In genomic region chr12:6423267-6424007, GRCh38 we compare ENCODE assay signal across 8 cellular contexts. TPM values are rescaled to one million over a fixed set of nuclear protein-coding genes. Genes with fewer than 3 reads are reported as not detected.
DNase-seq lines count a peak whose midpoint lies in the region; ATAC-seq, FAIRE-seq and TF ChIP-seq lines count a peak whose summit lies in the region.

No MANE protein-coding gene starts in this region.

- no peaks in the 10 kb centered on the region for H3K4me1 ChIP-seq in Panc1 (ENCODE audit: control insufficient read depth, insufficient read depth, low read length)

- no TSS peak for BruUV-seq in Panc1 (replicated peaks; lab: Mats Ljungman, UMichigan)

- TF ChIP-seq CTCF in LNCaP clone FGC (IDR thresholded peaks at IDR 0.05; ENCODE audit: control insufficient read depth, extremely low read depth, insufficient read depth) (peak; percentile 92), Panc1 (IDR thresholded peaks at IDR 0.05) (peak; percentile 83)

- peak; percentile 83 for DNase-seq in LNCaP clone FGC (ENCODE audit: low read depth)
- DNase-seq in Panc1 (ENCODE audit: low read depth, low spot score): peak; percentile 56
- peak; percentile 67 for DNase-seq in activated T-cell treated with anti-CD3 and anti-CD28 coated beads for 48 hours (ENCODE audit: low read depth)
- peak; percentile 95 for DNase-seq in myocyte (ENCODE audit: low read depth)
- DNase-seq in stimulated activated naive CD8-positive, alpha-beta T cell treated with anti-CD3 and anti-CD28 coated beads, Interleukin-15, amount 100 ng/mL, for 72 hours: peak; percentile 73 to 82

- H3K36me3 ChIP-seq in Panc1 (ENCODE audit: control insufficient read depth, insufficient read depth, low read length): no peaks in the 10 kb centered on the region

- peak overlapping the region; percentile 42 to 61 for H3K4me3 Mint-ChIP-seq in stimulated activated naive CD8-positive, alpha-beta T cell treated with anti-CD3 and anti-CD28 coated beads, Interleukin-15, amount 100 ng/mL, for 72 hours

- H3K4me1 Mint-ChIP-seq in stimulated activated naive CD8-positive, alpha-beta T cell treated with anti-CD3 and anti-CD28 coated beads, Interleukin-15, amount 100 ng/mL, for 72 hours: peaks cover 53% of the 10 kb centered on the region

- H3K27me3 ChIP-seq in Panc1 (ENCODE audit: control insufficient read depth, insufficient read depth, low read length): no peaks in the 10 kb centered on the region

- in situ Hi-C loops in Panc1 (cut with HindIII; ENCODE audit: low pct_unique_long_range_greater_than_20kb, low sequenced_read_pairs): no loop called here

- H3K27ac ChIP-seq in Panc1 (ENCODE audit: low read length): no peak overlapping the region

- no peaks in the 10 kb centered on the region for H3K9me3 ChIP-seq in Panc1 (ENCODE audit: control insufficient read depth, insufficient read depth, low read depth, low read length)

- no peaks in the 10 kb centered on the region for H3K9me3 Mint-ChIP-seq in stimulated activated naive CD8-positive, alpha-beta T cell treated with anti-CD3 and anti-CD28 coated beads, Interleukin-15, amount 100 ng/mL, for 72 hours

- CTCF ChIA-PET in Panc1 (lab: Charles Lee): no interaction called here

- H3K27ac Mint-ChIP-seq in stimulated activated naive CD8-positive, alpha-beta T cell treated with anti-CD3 and anti-CD28 coated beads, Interleukin-15, amount 100 ng/mL, for 72 hours: peak overlapping the region; percentile 93 to 95

- FAIRE-seq in A204.1 (lab: Jason Lieb, UNC): peak; percentile 49

- ATAC-seq in GM18861 (IDR thresholded peaks at IDR 0.05; ENCODE audit: unreplicated experiment): peak; percentile 30
- ATAC-seq in Panc1: peak; percentile 99
- ATAC-seq in esophagus mucosa: peak; percentile 94
- ATAC-seq in stimulated activated naive CD8-positive, alpha-beta T cell treated with anti-CD3 and anti-CD28 coated beads, Interleukin-15, amount 100 ng/mL, for 72 hours: peak; percentile 72

- no peak overlapping the region for H3K4me3 ChIP-seq in LNCaP clone FGC (ENCODE audit: low read depth, low read length)
- no peak overlapping the region for H3K4me3 ChIP-seq in Panc1 (ENCODE audit: low read depth in 2 of 2, low read length in 2 of 2)

- no peaks in the 10 kb centered on the region for H3K27me3 Mint-ChIP-seq in stimulated activated naive CD8-positive, alpha-beta T cell treated with anti-CD3 and anti-CD28 coated beads, Interleukin-15, amount 100 ng/mL, for 72 hours

- intact Hi-C loops in Panc1 (cut with micrococcal nuclease; ENCODE audit: unreplicated experiment): loop anchor here (1.0 kb wide), 1 partner anchor 42 kb away; no protein-coding TSS in a partner anchor

- POLR2A ChIA-PET in Panc1 (lab: Charles Lee): no interaction called here

RNA-seq across cellular contexts. Expression of gene CD27, which starts 21.3 kb away (rescaled TPM):
- total RNA-seq in Panc1 (2021; ENCODE audit: unreplicated experiment) (0.23 TPM), esophagus mucosa (0.40 TPM), myocyte (not detected in 2 replicates)
- polyA plus RNA-seq in Panc1 (2012; ENCODE audit: insufficient read length): 0.98 TPM
- 0.87 TPM for polyA plus RNA-seq in myocyte (2012)

RNA-seq across cellular contexts. Expression of gene TAPBPL, which starts 28.4 kb away (rescaled TPM):
- total RNA-seq in Panc1 (2021; ENCODE audit: unreplicated experiment) (7.8 TPM), esophagus mucosa (11.4 TPM), myocyte (10.9 and 14.0 TPM in 2 replicates)
- polyA plus RNA-seq in Panc1 (2012; ENCODE audit: insufficient read length): 7.9 TPM
- polyA plus RNA-seq in myocyte (2012): 12.9 TPM

RNA-seq across cellular contexts. Expression of gene LTBR, which starts 39.5 kb away (rescaled TPM):
- 3.1 TPM for total RNA-seq in Panc1 (2021; ENCODE audit: unreplicated experiment)
- polyA plus RNA-seq in Panc1 (2012; ENCODE audit: insufficient read length): 4.6 TPM
- 84.2 TPM for total RNA-seq in esophagus mucosa
- 135 and 146 TPM in 2 replicates for total RNA-seq in myocyte
- 103 TPM for polyA plus RNA-seq in myocyte (2012)

RNA-seq across cellular contexts. Expression of gene VAMP1, which starts 47.0 kb away (rescaled TPM):
- total RNA-seq in Panc1 (2021; ENCODE audit: unreplicated experiment) (11.2 TPM), esophagus mucosa (1.6 TPM), myocyte (19.2 and 23.7 TPM in 2 replicates)
- 8.1 TPM for polyA plus RNA-seq in Panc1 (2012; ENCODE audit: insufficient read length)
- polyA plus RNA-seq in myocyte (2012): 38.2 TPM

RNA-seq across cellular contexts. Expression of gene SCNN1A, which starts 48.1 kb away (rescaled TPM):
- total RNA-seq in Panc1 (2021; ENCODE audit: unreplicated experiment) (17.1 TPM), esophagus mucosa (142 TPM), myocyte (0.13 and 1.0 TPM in 2 replicates)
- polyA plus RNA-seq in Panc1 (2012; ENCODE audit: insufficient read length): 17.2 TPM
- 0.59 TPM for polyA plus RNA-seq in myocyte (2012)

Comparison
In these comparisons a context has a peak if more than half of its experiments do, and no peak if none do; other contexts are left out.
1. ATAC-seq: peak in every context shown above with its lines; median percentile 99 in Panc1; 94 in esophagus mucosa; 72 in stimulated activated naive CD8-positive, alpha-beta T cell treated with anti-CD3 and anti-CD28 coated beads, Interleukin-15, amount 100 ng/mL, for 72 hours; 30 in GM18861.
2. RNA of gene LTBR, which starts 39.5 kb away (total RNA-seq): 135 to 146 TPM in myocyte and 84.2 TPM in esophagus mucosa (single experiment); 3.1 TPM in Panc1 (single experiment); every median in the first group is over 10 times any median in the second.
3. Peak in every context shown above with its lines, with median percentiles within 50 percentile points of each other: DNase-seq.